ENCODE assay signal across 1 cellular context in the genomic region with DNA sequence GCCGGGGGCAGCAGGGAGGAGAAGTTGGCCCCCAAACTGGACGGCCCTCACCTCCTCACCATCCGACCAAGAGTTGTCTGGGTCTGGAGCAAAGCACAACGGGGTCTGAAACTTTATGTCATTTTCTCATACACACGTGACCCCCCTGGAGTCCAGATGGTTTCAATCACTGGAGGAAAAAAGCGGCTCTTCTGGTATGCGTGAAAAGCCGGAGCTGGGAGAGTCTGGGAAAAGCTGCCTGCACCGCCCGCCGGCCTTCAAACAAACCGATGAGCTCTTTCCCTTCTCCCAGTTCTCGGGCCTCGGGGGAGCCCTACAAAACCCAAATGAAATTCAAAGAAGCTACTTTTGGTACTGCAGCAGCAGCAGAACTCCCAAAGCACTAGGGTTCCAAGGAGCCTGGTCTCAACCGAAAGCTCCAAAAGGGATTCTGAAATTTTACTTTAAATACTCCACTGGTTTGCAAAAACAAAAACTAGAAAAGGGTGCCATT.
TF ChIP-seq lines count a peak whose summit lies in the region.

No MANE protein-coding gene starts in this region.

TF ChIP-seq in HEK293, 187 proteins besides CTCF, POLR2A, EP300 and RAD21 (continued from another document):
- TF ChIP-seq IKZF3 (tag by site-specific recombination; IDR thresholded peaks at IDR 0.05): peak; percentile 82
- peak; percentile 38 for TF ChIP-seq GLIS1 (tag by site-specific recombination; IDR thresholded peaks at IDR 0.05)
- no peak for TF ChIP-seq BCL11B (tag by site-specific recombination; IDR thresholded peaks at IDR 0.05; ENCODE audit: low read depth)
- TF ChIP-seq ZNF23 (tag by site-specific recombination; IDR thresholded peaks at IDR 0.05; ENCODE audit: borderline replicate concordance): no peak
- TF ChIP-seq ZFP41 (tag by site-specific recombination; IDR thresholded peaks at IDR 0.05; ENCODE audit: borderline replicate concordance): no peak
- TF ChIP-seq, protein P1, sequence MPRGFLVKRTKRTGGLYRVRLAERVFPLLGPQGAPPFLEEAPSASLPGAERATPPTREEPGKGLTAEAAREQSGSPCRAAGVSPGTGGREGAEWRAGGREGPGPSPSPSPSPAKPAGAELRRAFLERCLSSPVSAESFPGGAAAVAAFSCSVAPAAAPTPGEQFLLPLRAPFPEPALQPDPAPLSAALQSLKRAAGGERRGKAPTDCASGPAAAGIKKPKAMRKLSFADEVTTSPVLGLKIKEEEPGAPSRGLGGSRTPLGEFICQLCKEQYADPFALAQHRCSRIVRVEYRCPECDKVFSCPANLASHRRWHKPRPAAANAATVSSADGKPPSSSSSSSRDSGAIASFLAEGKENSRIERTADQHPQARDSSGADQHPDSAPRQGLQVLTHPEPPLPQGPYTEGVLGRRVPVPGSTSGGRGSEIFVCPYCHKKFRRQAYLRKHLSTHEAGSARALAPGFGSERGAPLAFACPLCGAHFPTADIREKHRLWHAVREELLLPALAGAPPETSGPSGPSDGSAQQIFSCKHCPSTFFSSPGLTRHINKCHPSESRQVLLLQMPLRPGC (tag by site-specific recombination; IDR thresholded peaks at IDR 0.05): no peak
- TF ChIP-seq, protein P2, sequence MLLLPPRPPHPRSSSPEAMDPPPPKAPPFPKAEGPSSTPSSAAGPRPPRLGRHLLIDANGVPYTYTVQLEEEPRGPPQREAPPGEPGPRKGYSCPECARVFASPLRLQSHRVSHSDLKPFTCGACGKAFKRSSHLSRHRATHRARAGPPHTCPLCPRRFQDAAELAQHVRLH (tag by site-specific recombination; IDR thresholded peaks at IDR 0.05): no peak
- no peak for TF ChIP-seq ZNF658 (tag by site-specific recombination; IDR thresholded peaks at IDR 0.05)
- no peak for TF ChIP-seq ZNF140 (tag by site-specific recombination; IDR thresholded peaks at IDR 0.05)
- TF ChIP-seq, protein P3, sequence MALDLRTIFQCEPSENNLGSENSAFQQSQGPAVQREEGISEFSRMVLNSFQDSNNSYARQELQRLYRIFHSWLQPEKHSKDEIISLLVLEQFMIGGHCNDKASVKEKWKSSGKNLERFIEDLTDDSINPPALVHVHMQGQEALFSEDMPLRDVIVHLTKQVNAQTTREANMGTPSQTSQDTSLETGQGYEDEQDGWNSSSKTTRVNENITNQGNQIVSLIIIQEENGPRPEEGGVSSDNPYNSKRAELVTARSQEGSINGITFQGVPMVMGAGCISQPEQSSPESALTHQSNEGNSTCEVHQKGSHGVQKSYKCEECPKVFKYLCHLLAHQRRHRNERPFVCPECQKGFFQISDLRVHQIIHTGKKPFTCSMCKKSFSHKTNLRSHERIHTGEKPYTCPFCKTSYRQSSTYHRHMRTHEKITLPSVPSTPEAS (tag by site-specific recombination; IDR thresholded peaks at IDR 0.05): no peak
- TF ChIP-seq, protein P4, sequence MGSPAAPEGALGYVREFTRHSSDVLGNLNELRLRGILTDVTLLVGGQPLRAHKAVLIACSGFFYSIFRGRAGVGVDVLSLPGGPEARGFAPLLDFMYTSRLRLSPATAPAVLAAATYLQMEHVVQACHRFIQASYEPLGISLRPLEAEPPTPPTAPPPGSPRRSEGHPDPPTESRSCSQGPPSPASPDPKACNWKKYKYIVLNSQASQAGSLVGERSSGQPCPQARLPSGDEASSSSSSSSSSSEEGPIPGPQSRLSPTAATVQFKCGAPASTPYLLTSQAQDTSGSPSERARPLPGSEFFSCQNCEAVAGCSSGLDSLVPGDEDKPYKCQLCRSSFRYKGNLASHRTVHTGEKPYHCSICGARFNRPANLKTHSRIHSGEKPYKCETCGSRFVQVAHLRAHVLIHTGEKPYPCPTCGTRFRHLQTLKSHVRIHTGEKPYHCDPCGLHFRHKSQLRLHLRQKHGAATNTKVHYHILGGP (tag by site-specific recombination; IDR thresholded peaks at IDR 0.05): no peak
- no peak for TF ChIP-seq ZNF2 (tag by site-specific recombination; IDR thresholded peaks at IDR 0.05)
- no peak for TF ChIP-seq ZNF266 (tag by site-specific recombination; IDR thresholded peaks at IDR 0.05; ENCODE audit: low read depth)
- TF ChIP-seq ZNF341 (tag by site-specific recombination; IDR thresholded peaks at IDR 0.05; ENCODE audit: low read depth): peak; percentile 98
- no peak for TF ChIP-seq ZNF214 (tag by site-specific recombination; IDR thresholded peaks at IDR 0.05; ENCODE audit: borderline replicate concordance)
- no peak for TF ChIP-seq RBAK (tag by site-specific recombination; IDR thresholded peaks at IDR 0.05)
- no peak for TF ChIP-seq ZNF174 (tag by site-specific recombination; IDR thresholded peaks at IDR 0.05)
- TF ChIP-seq, protein P5, sequence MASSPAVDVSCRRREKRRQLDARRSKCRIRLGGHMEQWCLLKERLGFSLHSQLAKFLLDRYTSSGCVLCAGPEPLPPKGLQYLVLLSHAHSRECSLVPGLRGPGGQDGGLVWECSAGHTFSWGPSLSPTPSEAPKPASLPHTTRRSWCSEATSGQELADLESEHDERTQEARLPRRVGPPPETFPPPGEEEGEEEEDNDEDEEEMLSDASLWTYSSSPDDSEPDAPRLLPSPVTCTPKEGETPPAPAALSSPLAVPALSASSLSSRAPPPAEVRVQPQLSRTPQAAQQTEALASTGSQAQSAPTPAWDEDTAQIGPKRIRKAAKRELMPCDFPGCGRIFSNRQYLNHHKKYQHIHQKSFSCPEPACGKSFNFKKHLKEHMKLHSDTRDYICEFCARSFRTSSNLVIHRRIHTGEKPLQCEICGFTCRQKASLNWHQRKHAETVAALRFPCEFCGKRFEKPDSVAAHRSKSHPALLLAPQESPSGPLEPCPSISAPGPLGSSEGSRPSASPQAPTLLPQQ (tag by site-specific recombination; IDR thresholded peaks at IDR 0.05): no peak
- TF ChIP-seq ZNF132 (tag by site-specific recombination; IDR thresholded peaks at IDR 0.05; ENCODE audit: borderline replicate concordance): no peak
- no peak for TF ChIP-seq ZNF560 (tag by site-specific recombination; IDR thresholded peaks at IDR 0.05; ENCODE audit: borderline replicate concordance)
- peak; percentile 9; the same call in 1 of the 2 replicates for TF ChIP-seq ZSCAN30 (tag by site-specific recombination; IDR thresholded peaks at IDR 0.05)
- TF ChIP-seq TRIM28 (IDR thresholded peaks at IDR 0.05; ENCODE audit: borderline replicate concordance, low read length): no peak
- peak; percentile 74; the same call in 1 of the 2 replicates for TF ChIP-seq ZNF223 (tag by site-specific recombination; IDR thresholded peaks at IDR 0.05)
- no peak for TF ChIP-seq GFI1B (tag by site-specific recombination; IDR thresholded peaks at IDR 0.05)
- TF ChIP-seq ZNF292 (tag by site-specific recombination; IDR thresholded peaks at IDR 0.05; ENCODE audit: borderline replicate concordance, low read depth): no peak
- TF ChIP-seq ZNF610 (tag by site-specific recombination; IDR thresholded peaks at IDR 0.05; ENCODE audit: borderline replicate concordance): no peak
- TF ChIP-seq, protein P6, sequence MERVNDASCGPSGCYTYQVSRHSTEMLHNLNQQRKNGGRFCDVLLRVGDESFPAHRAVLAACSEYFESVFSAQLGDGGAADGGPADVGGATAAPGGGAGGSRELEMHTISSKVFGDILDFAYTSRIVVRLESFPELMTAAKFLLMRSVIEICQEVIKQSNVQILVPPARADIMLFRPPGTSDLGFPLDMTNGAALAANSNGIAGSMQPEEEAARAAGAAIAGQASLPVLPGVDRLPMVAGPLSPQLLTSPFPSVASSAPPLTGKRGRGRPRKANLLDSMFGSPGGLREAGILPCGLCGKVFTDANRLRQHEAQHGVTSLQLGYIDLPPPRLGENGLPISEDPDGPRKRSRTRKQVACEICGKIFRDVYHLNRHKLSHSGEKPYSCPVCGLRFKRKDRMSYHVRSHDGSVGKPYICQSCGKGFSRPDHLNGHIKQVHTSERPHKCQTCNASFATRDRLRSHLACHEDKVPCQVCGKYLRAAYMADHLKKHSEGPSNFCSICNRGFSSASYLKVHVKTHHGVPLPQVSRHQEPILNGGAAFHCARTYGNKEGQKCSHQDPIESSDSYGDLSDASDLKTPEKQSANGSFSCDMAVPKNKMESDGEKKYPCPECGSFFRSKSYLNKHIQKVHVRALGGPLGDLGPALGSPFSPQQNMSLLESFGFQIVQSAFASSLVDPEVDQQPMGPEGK (tag by site-specific recombination; IDR thresholded peaks at IDR 0.05): peak; percentile 56
- TF ChIP-seq ZBTB48 (tag by site-specific recombination; IDR thresholded peaks at IDR 0.05): no peak
- TF ChIP-seq, protein P7, sequence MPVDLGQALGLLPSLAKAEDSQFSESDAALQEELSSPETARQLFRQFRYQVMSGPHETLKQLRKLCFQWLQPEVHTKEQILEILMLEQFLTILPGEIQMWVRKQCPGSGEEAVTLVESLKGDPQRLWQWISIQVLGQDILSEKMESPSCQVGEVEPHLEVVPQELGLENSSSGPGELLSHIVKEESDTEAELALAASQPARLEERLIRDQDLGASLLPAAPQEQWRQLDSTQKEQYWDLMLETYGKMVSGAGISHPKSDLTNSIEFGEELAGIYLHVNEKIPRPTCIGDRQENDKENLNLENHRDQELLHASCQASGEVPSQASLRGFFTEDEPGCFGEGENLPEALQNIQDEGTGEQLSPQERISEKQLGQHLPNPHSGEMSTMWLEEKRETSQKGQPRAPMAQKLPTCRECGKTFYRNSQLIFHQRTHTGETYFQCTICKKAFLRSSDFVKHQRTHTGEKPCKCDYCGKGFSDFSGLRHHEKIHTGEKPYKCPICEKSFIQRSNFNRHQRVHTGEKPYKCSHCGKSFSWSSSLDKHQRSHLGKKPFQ (tag by site-specific recombination; IDR thresholded peaks at IDR 0.05): no peak
- peak; percentile 32; the same call in 1 of the 2 replicates for TF ChIP-seq SP7 (tag by site-specific recombination; IDR thresholded peaks at IDR 0.05)
- TF ChIP-seq, protein P8, sequence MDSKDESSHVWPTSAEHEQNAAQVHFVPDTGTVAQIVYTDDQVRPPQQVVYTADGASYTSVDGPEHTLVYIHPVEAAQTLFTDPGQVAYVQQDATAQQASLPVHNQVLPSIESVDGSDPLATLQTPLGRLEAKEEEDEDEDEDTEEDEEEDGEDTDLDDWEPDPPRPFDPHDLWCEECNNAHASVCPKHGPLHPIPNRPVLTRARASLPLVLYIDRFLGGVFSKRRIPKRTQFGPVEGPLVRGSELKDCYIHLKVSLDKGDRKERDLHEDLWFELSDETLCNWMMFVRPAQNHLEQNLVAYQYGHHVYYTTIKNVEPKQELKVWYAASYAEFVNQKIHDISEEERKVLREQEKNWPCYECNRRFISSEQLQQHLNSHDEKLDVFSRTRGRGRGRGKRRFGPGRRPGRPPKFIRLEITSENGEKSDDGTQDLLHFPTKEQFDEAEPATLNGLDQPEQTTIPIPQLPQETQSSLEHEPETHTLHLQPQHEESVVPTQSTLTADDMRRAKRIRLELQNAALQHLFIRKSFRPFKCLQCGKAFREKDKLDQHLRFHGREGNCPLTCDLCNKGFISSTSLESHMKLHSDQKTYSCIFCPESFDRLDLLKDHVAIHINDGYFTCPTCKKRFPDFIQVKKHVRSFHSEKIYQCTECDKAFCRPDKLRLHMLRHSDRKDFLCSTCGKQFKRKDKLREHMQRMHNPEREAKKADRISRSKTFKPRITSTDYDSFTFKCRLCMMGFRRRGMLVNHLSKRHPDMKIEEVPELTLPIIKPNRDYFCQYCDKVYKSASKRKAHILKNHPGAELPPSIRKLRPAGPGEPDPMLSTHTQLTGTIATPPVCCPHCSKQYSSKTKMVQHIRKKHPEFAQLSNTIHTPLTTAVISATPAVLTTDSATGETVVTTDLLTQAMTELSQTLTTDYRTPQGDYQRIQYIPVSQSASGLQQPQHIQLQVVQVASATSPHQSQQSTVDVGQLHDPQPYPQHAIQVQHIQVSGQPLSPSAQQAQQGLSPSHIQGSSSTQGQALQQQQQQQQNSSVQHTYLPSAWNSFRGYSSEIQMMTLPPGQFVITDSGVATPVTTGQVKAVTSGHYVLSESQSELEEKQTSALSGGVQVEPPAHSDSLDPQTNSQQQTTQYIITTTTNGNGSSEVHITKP (tag by site-specific recombination; IDR thresholded peaks at IDR 0.05): peak; percentile 97
- TF ChIP-seq HOXC10 (CRISPR knock-in tag; IDR thresholded peaks at IDR 0.05): no peak
- no peak for TF ChIP-seq KLF16 (tag by site-specific recombination; IDR thresholded peaks at IDR 0.05)
- TF ChIP-seq ZNF660 (tag by site-specific recombination; IDR thresholded peaks at IDR 0.05): peak; percentile 67; the same call in 1 of the 2 replicates
- no peak for TF ChIP-seq KLF1 (tag by site-specific recombination; IDR thresholded peaks at IDR 0.05)
- peak; percentile 24; the same call in 1 of the 2 replicates for TF ChIP-seq ZNF394 (tag by site-specific recombination; IDR thresholded peaks at IDR 0.05; ENCODE audit: borderline replicate concordance)
- no peak for TF ChIP-seq ZNF324 (tag by site-specific recombination; IDR thresholded peaks at IDR 0.05)
- TF ChIP-seq, protein P9, sequence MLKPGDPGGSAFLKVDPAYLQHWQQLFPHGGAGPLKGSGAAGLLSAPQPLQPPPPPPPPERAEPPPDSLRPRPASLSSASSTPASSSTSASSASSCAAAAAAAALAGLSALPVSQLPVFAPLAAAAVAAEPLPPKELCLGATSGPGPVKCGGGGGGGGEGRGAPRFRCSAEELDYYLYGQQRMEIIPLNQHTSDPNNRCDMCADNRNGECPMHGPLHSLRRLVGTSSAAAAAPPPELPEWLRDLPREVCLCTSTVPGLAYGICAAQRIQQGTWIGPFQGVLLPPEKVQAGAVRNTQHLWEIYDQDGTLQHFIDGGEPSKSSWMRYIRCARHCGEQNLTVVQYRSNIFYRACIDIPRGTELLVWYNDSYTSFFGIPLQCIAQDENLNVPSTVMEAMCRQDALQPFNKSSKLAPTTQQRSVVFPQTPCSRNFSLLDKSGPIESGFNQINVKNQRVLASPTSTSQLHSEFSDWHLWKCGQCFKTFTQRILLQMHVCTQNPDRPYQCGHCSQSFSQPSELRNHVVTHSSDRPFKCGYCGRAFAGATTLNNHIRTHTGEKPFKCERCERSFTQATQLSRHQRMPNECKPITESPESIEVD (tag by site-specific recombination; IDR thresholded peaks at IDR 0.05): no peak; the same call in 1 of the 2 replicates
- TF ChIP-seq ZNF211 (tag by site-specific recombination; IDR thresholded peaks at IDR 0.05; ENCODE audit: low read depth): no peak
